32 cellular contexts compared by ENCODE assay signal in the genomic region with DNA sequence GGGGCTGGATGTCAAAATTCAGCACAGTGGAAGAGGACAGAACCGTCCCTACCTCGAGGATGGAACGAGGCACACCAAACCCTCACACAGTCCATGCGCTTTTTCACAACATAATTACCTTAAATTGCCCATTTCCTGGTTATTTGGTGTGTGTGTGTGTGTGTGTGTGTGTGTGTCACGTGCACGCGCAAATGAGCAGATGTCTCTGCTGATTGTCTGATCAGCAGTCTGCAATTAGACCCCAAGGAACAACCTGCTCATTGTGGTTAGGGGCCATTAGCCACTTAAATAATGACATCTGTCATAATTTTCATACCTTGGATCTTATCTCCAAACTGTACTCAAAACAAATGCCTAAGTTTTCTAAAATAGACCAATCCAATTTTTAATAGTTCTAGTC. TPM values are rescaled to one million over a fixed set of nuclear protein-coding genes. Genes with fewer than 3 reads are reported as not detected.
A peak's percentile ranks its signal among the peaks of the same experiment; 100 is the strongest.
DNase-seq lines count a peak whose midpoint lies in the region; ATAC-seq and TF ChIP-seq lines count a peak whose summit lies in the region.
"Had no signal": no experiment of that assay in that cellular context is flagged by ENCODE, and none has a peak within 500 bp of the region (broad histone marks: within the 10 kb centered on the region; RNA-seq: fewer than 3 reads in every experiment).

No MANE protein-coding gene starts in this region.

- H3K27me3 ChIP-seq in Karpas-422 (ENCODE audit: low read length), result no peaks in the 10 kb centered on the region

- H2AFZ ChIP-seq in Karpas-422 (ENCODE audit: low read length), result no peak overlapping the region

- no peak overlapping the region for H3K9ac ChIP-seq in Karpas-422 (ENCODE audit: low read length)

- CTCF ChIA-PET in HEK293 (lab: Yijun Ruan, JAX), result interaction anchor here (0.8 to 2.2 kb wide), 3 partner anchors 63 to 175 kb away, joined by 3 to 7 read pairs (median 6); no protein-coding TSS in a partner anchor
- CTCF ChIA-PET in activated B cell treated with CpG ODN at 0.5 μM for 24 hours (lab: Charles Lee), result no interaction called here

- DNase-seq in NCI-H1436 treated with DMSO at 0.1 percent for 48 hours (lab: John Stamatoyannopoulos, UW), result peak; percentile 89
- peak; percentile 56 for DNase-seq in NCI-H524 treated with DMSO at 0.1 percent for 48 hours (lab: John Stamatoyannopoulos, UW)
- DNase-seq in activated B cell treated with CpG ODN at 0.5 μM for 24 hours, result no peak
- DNase-seq in NCI-H82 (lab: John Stamatoyannopoulos, UW), result no peak
- DNase-seq in Karpas-422, result no peak
- no peak for DNase-seq in NCI-H2029 treated with DMSO at 0.1 percent for 48 hours (lab: John Stamatoyannopoulos, UW)
- DNase-seq in GM13977 (ENCODE audit: low spot score), result no peak
- DNase-seq: activated CD4-positive, alpha-beta T cell treated with anti-CD3 and anti-CD28 coated beads for 48 hours; activated naive CD4-positive, alpha-beta T cell treated with anti-CD3 and anti-CD28 coated beads, Interleukin-2, amount 10 ng/mL, durations not matched to agents 7 days and 5 days; activated T-cell treated with anti-CD3 and anti-CD28 coated beads, Interleukin-2, amount 50 U/mL, for 48 hours; amygdala; CD4-positive, CD25-positive, alpha-beta regulatory T cell; DMS53; GDM1; head of caudate nucleus; Kasumi-1; mesenchymal stem cell; naive thymus-derived CD8-positive, alpha-beta T cell; NCI-H1048; NCI-H526 treated with DMSO at 0.1 percent for 48 hours; SIG-M5; small intestine; stimulated activated naive B cell treated with anti-CD40 and anti-IgM and Interleukin-4, amounts not matched to agents 10 μg/mL and 1 μg/mL and 100 μg/mL, for 72 hours; T-helper 1 cell had no signal

- peak overlapping the region; percentile 46 for H3K27ac Mint-ChIP-seq in activated B cell treated with CpG ODN at 0.5 μM for 24 hours
- H3K27ac Mint-ChIP-seq: activated naive CD4-positive, alpha-beta T cell treated with anti-CD3 and anti-CD28 coated beads, Interleukin-2, amount 10 ng/mL, durations not matched to agents 7 days and 5 days; CD4-positive, CD25-positive, alpha-beta regulatory T cell; naive thymus-derived CD8-positive, alpha-beta T cell; stimulated activated naive B cell treated with anti-CD40 and anti-IgM and Interleukin-4, amounts not matched to agents 10 μg/mL and 1 μg/mL and 100 μg/mL, for 72 hours had no signal

- no peaks in the 10 kb centered on the region for H3K4me1 ChIP-seq in HEK293 (ENCODE audit: control insufficient read depth, insufficient read depth, low read length)
- no peaks in the 10 kb centered on the region for H3K4me1 ChIP-seq in Karpas-422 (ENCODE audit: low read length)

- no peak overlapping the region for H3K4me3 Mint-ChIP-seq in activated B cell treated with CpG ODN at 0.5 μM for 24 hours
- H3K4me3 Mint-ChIP-seq: activated naive CD4-positive, alpha-beta T cell treated with anti-CD3 and anti-CD28 coated beads, Interleukin-2, amount 10 ng/mL, durations not matched to agents 7 days and 5 days; CD4-positive, CD25-positive, alpha-beta regulatory T cell; naive thymus-derived CD8-positive, alpha-beta T cell; stimulated activated naive B cell treated with anti-CD40 and anti-IgM and Interleukin-4, amounts not matched to agents 10 μg/mL and 1 μg/mL and 100 μg/mL, for 72 hours had no signal

- no peaks in the 10 kb centered on the region for H3K79me2 ChIP-seq in Karpas-422 (ENCODE audit: low read length)

- no peak overlapping the region for H3K27ac ChIP-seq in HEK293 (ENCODE audit: extremely low read depth, low read depth, low read length)
- no peak overlapping the region for H3K27ac ChIP-seq in Karpas-422 (ENCODE audit: low read length)

- POLR2A ChIA-PET in HEK293 (lab: Yijun Ruan, JAX) (no interaction called here), activated B cell treated with CpG ODN at 0.5 μM for 24 hours (lab: Charles Lee) (no interaction called here)

- no peak for ATAC-seq in activated B cell treated with CpG ODN at 0.5 μM for 24 hours (ENCODE audit: low read depth)
- ATAC-seq: naive thymus-derived CD8-positive, alpha-beta T cell; stimulated activated naive B cell treated with anti-CD40 and anti-IgM and Interleukin-4, amounts not matched to agents 10 μg/mL and 1 μg/mL and 100 μg/mL, for 72 hours had no signal

- H3K27me3 Mint-ChIP-seq in activated B cell treated with CpG ODN at 0.5 μM for 24 hours, result no peaks in the 10 kb centered on the region
- H3K27me3 Mint-ChIP-seq: stimulated activated naive B cell treated with anti-CD40 and anti-IgM and Interleukin-4, amounts not matched to agents 10 μg/mL and 1 μg/mL and 100 μg/mL, for 72 hours had no signal

- no peak overlapping the region for H3K4me2 ChIP-seq in Karpas-422 (ENCODE audit: low read depth, low read length, poor library complexity, severe bottlenecking)

- no peaks in the 10 kb centered on the region for H4K20me1 ChIP-seq in Karpas-422 (ENCODE audit: insufficient read depth, low read depth, low read length)

- H3K9me2 ChIP-seq in Karpas-422 (replicated peaks; ENCODE audit: insufficient read depth, low read length), result no peaks in the 10 kb centered on the region

- intact Hi-C loops in activated B cell treated with CpG ODN at 0.5 μM for 24 hours (cut with micrococcal nuclease), result no loop called here

- peaks cover 5% of the 10 kb centered on the region for H3K36me3 Mint-ChIP-seq in activated B cell treated with CpG ODN at 0.5 μM for 24 hours (ENCODE audit: low read depth)
- H3K36me3 Mint-ChIP-seq: activated naive CD4-positive, alpha-beta T cell treated with anti-CD3 and anti-CD28 coated beads, Interleukin-2, amount 10 ng/mL, durations not matched to agents 7 days and 5 days; CD4-positive, CD25-positive, alpha-beta regulatory T cell; naive thymus-derived CD8-positive, alpha-beta T cell had no signal

- H3K4me1 Mint-ChIP-seq in activated B cell treated with CpG ODN at 0.5 μM for 24 hours, result peaks cover 9% of the 10 kb centered on the region
- H3K4me1 Mint-ChIP-seq: activated naive CD4-positive, alpha-beta T cell treated with anti-CD3 and anti-CD28 coated beads, Interleukin-2, amount 10 ng/mL, durations not matched to agents 7 days and 5 days; naive thymus-derived CD8-positive, alpha-beta T cell had no signal

- no peak overlapping the region for H3K4me3 ChIP-seq in HEK293 (ENCODE audit: low read depth, low read length)
- no peak overlapping the region for H3K4me3 ChIP-seq in Karpas-422 (ENCODE audit: low read length)

- H3K9me3 ChIP-seq in HEK293 (ENCODE audit: control insufficient read depth, insufficient read depth, low read depth, low read length), result no peaks in the 10 kb centered on the region
- no peaks in the 10 kb centered on the region for H3K9me3 ChIP-seq in Karpas-422 (ENCODE audit: low read length)

- H3K36me3 ChIP-seq in HEK293 (ENCODE audit: control insufficient read depth in 2 of 2, insufficient read depth in 1 of 2, low read length in 2 of 2), result no peaks in the 10 kb centered on the region
- no peaks in the 10 kb centered on the region for H3K36me3 ChIP-seq in Karpas-422 (ENCODE audit: insufficient read depth, low read length)

- in situ Hi-C loops in GM13977 (cut with MboI; ENCODE audit: low pct_unique_long_range_greater_than_20kb, low sequenced_read_pairs, unreplicated experiment), result no loop called here

- no peaks in the 10 kb centered on the region for H3K9me3 Mint-ChIP-seq in activated B cell treated with CpG ODN at 0.5 μM for 24 hours
- H3K9me3 Mint-ChIP-seq: activated naive CD4-positive, alpha-beta T cell treated with anti-CD3 and anti-CD28 coated beads, Interleukin-2, amount 10 ng/mL, durations not matched to agents 7 days and 5 days; naive thymus-derived CD8-positive, alpha-beta T cell; stimulated activated naive B cell treated with anti-CD40 and anti-IgM and Interleukin-4, amounts not matched to agents 10 μg/mL and 1 μg/mL and 100 μg/mL, for 72 hours had no signal

- TF ChIP-seq CTCF in HEK293 (tag by site-specific recombination; IDR thresholded peaks at IDR 0.05), result no peak
- TF ChIP-seq CTCF in activated B cell treated with CpG ODN at 0.5 μM for 24 hours (IDR thresholded peaks at IDR 0.05), result no peak
- TF ChIP-seq CTCF in GM13977 (IDR thresholded peaks at IDR 0.05; ENCODE audit: extremely low read depth, insufficient read depth, missing control alignments), result no peak

TF ChIP-seq in HEK293, 187 proteins besides CTCF, POLR2A, EP300 and RAD21:
- no peak for TF ChIP-seq ZEB2 (tag by site-specific recombination; IDR thresholded peaks at IDR 0.05)
- peak; percentile 17; the same call in 1 of the 2 replicates for TF ChIP-seq SP7 (tag by site-specific recombination; IDR thresholded peaks at IDR 0.05)
- TF ChIP-seq, protein P1, sequence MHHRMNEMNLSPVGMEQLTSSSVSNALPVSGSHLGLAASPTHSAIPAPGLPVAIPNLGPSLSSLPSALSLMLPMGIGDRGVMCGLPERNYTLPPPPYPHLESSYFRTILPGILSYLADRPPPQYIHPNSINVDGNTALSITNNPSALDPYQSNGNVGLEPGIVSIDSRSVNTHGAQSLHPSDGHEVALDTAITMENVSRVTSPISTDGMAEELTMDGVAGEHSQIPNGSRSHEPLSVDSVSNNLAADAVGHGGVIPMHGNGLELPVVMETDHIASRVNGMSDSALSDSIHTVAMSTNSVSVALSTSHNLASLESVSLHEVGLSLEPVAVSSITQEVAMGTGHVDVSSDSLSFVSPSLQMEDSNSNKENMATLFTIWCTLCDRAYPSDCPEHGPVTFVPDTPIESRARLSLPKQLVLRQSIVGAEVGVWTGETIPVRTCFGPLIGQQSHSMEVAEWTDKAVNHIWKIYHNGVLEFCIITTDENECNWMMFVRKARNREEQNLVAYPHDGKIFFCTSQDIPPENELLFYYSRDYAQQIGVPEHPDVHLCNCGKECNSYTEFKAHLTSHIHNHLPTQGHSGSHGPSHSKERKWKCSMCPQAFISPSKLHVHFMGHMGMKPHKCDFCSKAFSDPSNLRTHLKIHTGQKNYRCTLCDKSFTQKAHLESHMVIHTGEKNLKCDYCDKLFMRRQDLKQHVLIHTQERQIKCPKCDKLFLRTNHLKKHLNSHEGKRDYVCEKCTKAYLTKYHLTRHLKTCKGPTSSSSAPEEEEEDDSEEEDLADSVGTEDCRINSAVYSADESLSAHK (tag by site-specific recombination; IDR thresholded peaks at IDR 0.05), result no peak
- TF ChIP-seq ZBTB20 (tag by site-specific recombination; IDR thresholded peaks at IDR 0.05), result no peak

RNA-seq across cellular contexts. Expression of a gene that starts 23.2 kb away (rescaled TPM):
- not detected in 2 replicates for total RNA-seq in activated B cell treated with CpG ODN at 0.5 μM for 24 hours
- total RNA-seq in Karpas-422 (2014; rRNA removed; shearing (Covaris generic); ENCODE audit: low replicate concordance), result not detected in 2 replicates
- total RNA-seq: cardiac septum; CD4-positive, CD25-positive, alpha-beta regulatory T cell; dermis microvascular lymphatic vessel endothelial cell; endothelial cell of umbilical vein; HT-29; naive thymus-derived CD8-positive, alpha-beta T cell; omental fat pad; renal cortical epithelial cell; temporal lobe had no signal

RNA-seq across cellular contexts. Expression of a gene that starts 41.1 kb away (rescaled TPM):
- 30.4 and 34.8 TPM in 2 replicates for total RNA-seq in activated B cell treated with CpG ODN at 0.5 μM for 24 hours
- not detected in 2 replicates for total RNA-seq in Karpas-422 (2014; rRNA removed; shearing (Covaris generic); ENCODE audit: low replicate concordance)
- total RNA-seq: CD4-positive, CD25-positive, alpha-beta regulatory T cell; dermis microvascular lymphatic vessel endothelial cell; endothelial cell of umbilical vein; HT-29; temporal lobe had no signal

Comparison
In these comparisons a context has a peak if more than half of its experiments do, and no peak if none do; other contexts are left out.
1. DNase-seq: peak in NCI-H1436 treated with DMSO at 0.1 percent for 48 hours (single experiment) and NCI-H524 treated with DMSO at 0.1 percent for 48 hours (single experiment); none in activated B cell treated with CpG ODN at 0.5 μM for 24 hours (single experiment), NCI-H82 (single experiment), Karpas-422 (single experiment), NCI-H2029 treated with DMSO at 0.1 percent for 48 hours (single experiment) and GM13977 (single experiment).
2. RNA of a gene that starts 41.1 kb away (total RNA-seq): 30.4 to 34.8 TPM in activated B cell treated with CpG ODN at 0.5 μM for 24 hours; not detected in Karpas-422; every median in the first group is over 10 times any median in the second.